In genomic region chr19:50003810-50004419, GRCh38 we compare ENCODE assay signal across 1 cellular context.
A peak's percentile ranks its signal among the peaks of the same experiment; 100 is the strongest.
TF ChIP-seq lines count a peak whose summit lies in the region.

No MANE protein-coding gene starts in this region.

TF ChIP-seq in GM12878, 131 proteins besides CTCF, POLR2A, EP300 and RAD21:
- peak; percentile 68; the same call in 1 of the 2 replicates for TF ChIP-seq BCL11A (IDR thresholded peaks at IDR 0.05; ENCODE audit: low read depth, low read length)
- peak; percentile 63 for TF ChIP-seq IKZF1 (conservative IDR thresholded peaks at IDR 0.05)
- peak; percentile 68; the same call in 1 of the 2 replicates for TF ChIP-seq NFIC (IDR thresholded peaks at IDR 0.05; ENCODE audit: low read depth, low read length)
- no peak for TF ChIP-seq PKNOX1 (IDR thresholded peaks at IDR 0.05)
- TF ChIP-seq ATF2 (IDR thresholded peaks at IDR 0.05; ENCODE audit: low read length): peak; percentile 55; the same call in 1 of the 2 replicates
- TF ChIP-seq CBFB (IDR thresholded peaks at IDR 0.05; ENCODE audit: low read depth): peak; percentile 73; the same call in 1 of the 2 replicates
- TF ChIP-seq BCL3 (IDR thresholded peaks at IDR 0.05; ENCODE audit: borderline replicate concordance, insufficient read depth, low read depth, low read length, poor library complexity, severe bottlenecking): no peak
- TF ChIP-seq MEF2A (IDR thresholded peaks at IDR 0.05; ENCODE audit: insufficient read depth, low read depth, low read length): peak; percentile 95
- TF ChIP-seq SMC3 (IDR thresholded peaks at IDR 0.05; ENCODE audit: borderline replicate concordance, low read length): no peak
- 0 out of 2 replicates have a peak, but pooled peaks have one; percentile 12 for TF ChIP-seq CREB1 (IDR thresholded peaks at IDR 0.05; ENCODE audit: low read depth)
- no peak for TF ChIP-seq RB1 (IDR thresholded peaks at IDR 0.05; ENCODE audit: borderline replicate concordance)
- peak; percentile 60; the same call in 1 of the 2 replicates for TF ChIP-seq IRF4 (IDR thresholded peaks at IDR 0.05; ENCODE audit: low read depth, low read length)
- TF ChIP-seq EED (IDR thresholded peaks at IDR 0.05; ENCODE audit: low read depth): peak; percentile 83
- peak; percentile 98 for TF ChIP-seq RUNX3 (IDR thresholded peaks at IDR 0.05; ENCODE audit: low read length)
- peak; percentile 59 to 76 for TF ChIP-seq IKZF2 (IDR thresholded peaks at IDR 0.05)
- 0 out of 2 replicates have a peak, but pooled peaks have one; percentile 52 for TF ChIP-seq DPF2 (IDR thresholded peaks at IDR 0.05)
- peak; percentile 77; the same call in 1 of the 2 replicates for TF ChIP-seq PAX5 (IDR thresholded peaks at IDR 0.05; ENCODE audit: borderline replicate concordance, low read depth, low read length)
- TF ChIP-seq SRF (IDR thresholded peaks at IDR 0.05; ENCODE audit: low read depth in 2 of 2, low read length in 2 of 2): peak in 1 of 2 experiments; percentile 44; a peak in 1 of 4 replicates
- peak; percentile 74 for TF ChIP-seq JUNB (IDR thresholded peaks at IDR 0.05)
- TF ChIP-seq LARP7 (IDR thresholded peaks at IDR 0.05): no peak
- TF ChIP-seq KDM1A (IDR thresholded peaks at IDR 0.05; ENCODE audit: borderline replicate concordance): no peak
- TF ChIP-seq MEF2B (IDR thresholded peaks at IDR 0.05; ENCODE audit: partially characterized antibody, poor library complexity, severe bottlenecking): peak; percentile 60
- peak; percentile 50; the same call in 1 of the 2 replicates for TF ChIP-seq SMARCA5 (IDR thresholded peaks at IDR 0.05)
- no peak for TF ChIP-seq ESRRA (IDR thresholded peaks at IDR 0.05; ENCODE audit: low read length)
